12 cellular contexts compared by ENCODE assay signal in genomic region chr3:15273214-15273613, GRCh38. TPM values are rescaled to one million over a fixed set of nuclear protein-coding genes. Genes with fewer than 3 reads are reported as not detected.
DNase-seq lines count a peak whose midpoint lies in the region; TF ChIP-seq lines count a peak whose summit lies in the region.
"Had no signal": no experiment of that assay in that cellular context is flagged by ENCODE, and none has a peak within 500 bp of the region (broad histone marks: within the 10 kb centered on the region; RNA-seq: fewer than 3 reads in every experiment).

No MANE protein-coding gene starts in this region.

- no peak overlapping the region for H3K4me3 ChIP-seq in effector memory CD4-positive, alpha-beta T cell (ENCODE audit: insufficient read depth, low read depth, low read length, poor library complexity, severe bottlenecking)
- H3K4me3 ChIP-seq in tibial nerve (no peak overlapping the region), MM.1S (ENCODE audit: low read length) (no peak overlapping the region), Karpas-422 (ENCODE audit: low read length) (no peak overlapping the region)

- peak overlapping the region; percentile 81 for H3K27ac ChIP-seq in effector memory CD4-positive, alpha-beta T cell (ENCODE audit: insufficient read depth, low read length, poor library complexity, severe bottlenecking)
- H3K27ac ChIP-seq in tibial nerve (peak overlapping the region in 3 of 4 donors; percentile 62 to 91 (median 73)), MM.1S (ENCODE audit: low read length) (no peak overlapping the region), Karpas-422 (ENCODE audit: low read length) (no peak overlapping the region)

- no peak for TF ChIP-seq POLR2A in tibial nerve (IDR thresholded peaks at IDR 0.05)

- TF ChIP-seq CTCF in tibial nerve (IDR thresholded peaks at IDR 0.05), result no peak
- no peak for TF ChIP-seq CTCF in MM.1S (IDR thresholded peaks at IDR 0.05; ENCODE audit: low read length)

- no peaks in the 10 kb centered on the region for H3K79me2 ChIP-seq in MM.1S (ENCODE audit: low read length)
- no peaks in the 10 kb centered on the region for H3K79me2 ChIP-seq in Karpas-422 (ENCODE audit: low read length)

- H3K4me1 ChIP-seq in effector memory CD4-positive, alpha-beta T cell (ENCODE audit: control insufficient read depth, insufficient read depth, low read length, poor library complexity, severe bottlenecking), result peaks cover 55% of the 10 kb centered on the region
- peaks cover 0 to 64% (median 33%) of the 10 kb centered on the region in 4 donors for H3K4me1 ChIP-seq in tibial nerve
- H3K4me1 ChIP-seq in MM.1S (ENCODE audit: low read length), result no peaks in the 10 kb centered on the region
- H3K4me1 ChIP-seq in Karpas-422 (ENCODE audit: low read length), result no peaks in the 10 kb centered on the region

- no peak overlapping the region for H3K9ac ChIP-seq in MM.1S (ENCODE audit: low read length)
- no peak overlapping the region for H3K9ac ChIP-seq in Karpas-422 (ENCODE audit: low read length)

- peak; percentile 14 to 15 for DNase-seq in activated T-cell treated with anti-CD3 and anti-CD28 coated beads, Interleukin-2, amount 50 U/mL, for 48 hours
- DNase-seq in activated T-cell treated with anti-CD3 and anti-CD28 coated beads for 4 hours (no peak), SKM-1 treated with dmso at 0.1 percent for 144 hours (lab: John Stamatoyannopoulos, UW; ENCODE audit: unreplicated experiment) (peak; percentile 33), tibial nerve (ENCODE audit: low spot score in 2 of 2) (no peak), MM.1S (no peak), Karpas-422 (no peak)
- no peak for DNase-seq in effector memory CD4-positive, alpha-beta T cell
- no peak for DNase-seq in activated CD4-positive, CD25-positive, alpha-beta regulatory T cell treated with anti-CD3 and anti-CD28 coated beads, Interleukin-2, amount 50 U/mL, for 72 hours
- DNase-seq: central memory CD4-positive, alpha-beta T cell; hypothalamus; NCI-H1417; nucleus accumbens had no signal

- H2AFZ ChIP-seq in MM.1S (ENCODE audit: low read length) (no peak overlapping the region), Karpas-422 (ENCODE audit: low read length) (no peak overlapping the region)

- H3K9me2 ChIP-seq in MM.1S (replicated peaks; ENCODE audit: insufficient read depth, low read length), result no peaks in the 10 kb centered on the region
- H3K9me2 ChIP-seq in Karpas-422 (replicated peaks; ENCODE audit: insufficient read depth, low read length), result no peaks in the 10 kb centered on the region

- H4K20me1 ChIP-seq in MM.1S (ENCODE audit: insufficient read depth, low read length) (no peaks in the 10 kb centered on the region), Karpas-422 (ENCODE audit: insufficient read depth, low read depth, low read length) (no peaks in the 10 kb centered on the region)

- peak in 1 of 2 donors; percentile 12 for TF ChIP-seq EP300 in tibial nerve (IDR thresholded peaks at IDR 0.05)

- H3K36me3 ChIP-seq in effector memory CD4-positive, alpha-beta T cell (ENCODE audit: control insufficient read depth, insufficient read depth, low read length), result peaks cover 10% of the 10 kb centered on the region
- H3K36me3 ChIP-seq in tibial nerve, result peaks cover 0 to 4% (median 0%) of the 10 kb centered on the region in 3 donors
- no peaks in the 10 kb centered on the region for H3K36me3 ChIP-seq in MM.1S (replicated peaks; ENCODE audit: insufficient read depth, low read length)
- H3K36me3 ChIP-seq in Karpas-422 (ENCODE audit: insufficient read depth, low read length), result no peaks in the 10 kb centered on the region

- H3K27me3 ChIP-seq in effector memory CD4-positive, alpha-beta T cell (replicated peaks; ENCODE audit: control insufficient read depth, insufficient read depth, low read length, poor library complexity, severe bottlenecking), result no peaks in the 10 kb centered on the region
- no peaks in the 10 kb centered on the region for H3K27me3 ChIP-seq in tibial nerve
- H3K27me3 ChIP-seq in MM.1S (replicated peaks; ENCODE audit: insufficient read depth, low read length), result no peaks in the 10 kb centered on the region
- H3K27me3 ChIP-seq in Karpas-422 (ENCODE audit: low read length), result no peaks in the 10 kb centered on the region

- no peaks in the 10 kb centered on the region for H3K9me3 ChIP-seq in effector memory CD4-positive, alpha-beta T cell (ENCODE audit: control insufficient read depth, low read length)
- H3K9me3 ChIP-seq in tibial nerve, result no peaks in the 10 kb centered on the region
- H3K9me3 ChIP-seq in MM.1S (replicated peaks; ENCODE audit: insufficient read depth, low read length), result no peaks in the 10 kb centered on the region
- H3K9me3 ChIP-seq in Karpas-422 (ENCODE audit: low read length), result no peaks in the 10 kb centered on the region

- no peaks in the 10 kb centered on the region for H3F3A ChIP-seq in MM.1S (ENCODE audit: insufficient read depth, low read length)

- no peak overlapping the region for H3K4me2 ChIP-seq in MM.1S (ENCODE audit: low read depth, low read length)
- no peak overlapping the region for H3K4me2 ChIP-seq in Karpas-422 (ENCODE audit: low read depth, low read length, poor library complexity, severe bottlenecking)

- 72 to 75% methylated on average over 5 of the region's 5 CpGs for WGBS in tibial nerve, 2 donors

RNA-seq across cellular contexts. Expression of gene SH3BP5, which starts 59.2 kb away (rescaled TPM):
- total RNA-seq in tibial nerve, result 100 to 1,000 TPM in 3 of 4 donors, 10 to 100 TPM in 1; 99.0 to 113 (median 105) TPM
- 0.51 and 0.82 TPM in 2 replicates for total RNA-seq in Karpas-422 (2014; rRNA removed; shearing (Covaris generic); ENCODE audit: low replicate concordance)

Comparison
In these comparisons a context has a peak if more than half of its experiments do, and no peak if none do; other contexts are left out.
1. DNase-seq: peak in activated T-cell treated with anti-CD3 and anti-CD28 coated beads, Interleukin-2, amount 50 U/mL, for 48 hours (2 of 2) and SKM-1 treated with dmso at 0.1 percent for 144 hours (single experiment); none in activated T-cell treated with anti-CD3 and anti-CD28 coated beads for 4 hours (single experiment), effector memory CD4-positive, alpha-beta T cell (0 of 3), tibial nerve (0 of 2), MM.1S (single experiment), Karpas-422 (single experiment) and activated CD4-positive, CD25-positive, alpha-beta regulatory T cell treated with anti-CD3 and anti-CD28 coated beads, Interleukin-2, amount 50 U/mL, for 72 hours (single experiment).
2. H3K27ac ChIP-seq: peak in effector memory CD4-positive, alpha-beta T cell (single experiment) and tibial nerve (3 of 4); none in MM.1S (single experiment) and Karpas-422 (single experiment).
3. RNA of gene SH3BP5, which starts 59.2 kb away (total RNA-seq): 99.0 to 113 TPM in tibial nerve; 0.51 to 0.82 TPM in Karpas-422; every median in the first group is over 10 times any median in the second.